In the genomic region with DNA sequence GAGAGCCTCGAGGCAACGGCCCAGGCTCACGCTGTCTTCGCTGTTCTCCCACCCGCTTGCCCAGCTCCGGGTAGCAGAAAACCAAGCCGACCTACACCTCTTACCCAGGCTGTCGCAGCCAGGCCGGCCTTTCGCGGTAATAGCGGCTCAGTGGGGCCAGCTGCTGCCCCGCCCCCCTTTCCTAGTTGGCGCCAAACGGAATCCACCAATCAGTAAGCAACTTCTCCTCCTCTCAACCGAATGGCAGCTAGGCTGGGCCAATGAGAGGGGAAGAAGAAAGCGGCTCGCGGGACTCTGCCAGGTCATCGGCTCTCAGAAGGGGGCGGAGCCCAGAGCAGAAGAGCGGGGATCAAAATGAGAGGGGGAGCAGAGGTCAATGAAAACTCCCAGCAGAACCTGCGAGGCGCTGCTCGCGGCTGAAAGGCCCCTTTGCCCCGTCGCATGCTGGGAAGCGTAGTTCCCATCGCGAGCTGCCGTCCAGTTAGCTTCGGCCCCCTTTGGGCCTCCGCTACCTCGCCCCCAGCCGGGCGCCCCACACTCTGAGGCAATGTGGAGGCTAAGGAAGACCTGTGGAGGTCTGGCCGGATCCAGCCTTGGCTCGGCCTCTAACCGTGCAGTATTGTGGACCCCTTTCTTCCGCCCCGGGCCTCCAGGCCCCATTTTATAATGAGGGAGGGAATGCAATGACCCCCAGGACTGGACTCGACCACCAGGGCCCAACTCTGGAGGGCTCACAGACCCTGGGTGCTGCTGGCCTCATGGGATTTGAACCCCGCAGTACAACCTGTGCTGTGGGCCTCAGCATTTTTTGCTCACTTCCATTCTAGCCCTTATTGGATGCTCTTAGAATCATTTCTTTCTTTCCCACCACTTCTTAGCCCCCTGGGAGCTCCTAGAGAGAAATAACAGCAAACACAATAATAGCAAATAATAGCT, we compare ENCODE assay signal across 8 cellular contexts. TPM values are rescaled to one million over a fixed set of nuclear protein-coding genes. Genes with fewer than 3 reads are reported as not detected.
A peak's percentile ranks its signal among the peaks of the same experiment; 100 is the strongest.
DNase-seq lines count a peak whose midpoint lies in the region; ATAC-seq and TF ChIP-seq lines count a peak whose summit lies in the region.

Gene CDC25A (minus strand): TSS at position 152 of the 936 bp plus-strand sequence. CDS start 470 bp downstream, outside the sequence.

- DNase-seq in GM04503 (ENCODE audit: low read depth) = peak; percentile 89
- DNase-seq in HFFc6 = peak; percentile 99
- DNase-seq in NB4 (ENCODE audit: low read depth) = peak; percentile 99
- DNase-seq in SK-N-MC (ENCODE audit: low read depth, low spot score) = peak; percentile 75
- DNase-seq in activated naive CD4-positive, alpha-beta T cell treated with anti-CD3 and anti-CD28 coated beads, Interleukin-2, amount 10 ng/mL, durations not matched to agents 7 days and 5 days = peak; percentile 98
- DNase-seq in superior temporal gyrus (ENCODE audit: extremely low spot score) = peak; percentile 98

- WGBS in gastroesophageal sphincter (ENCODE audit: low coverage in 1 of 2), 2 donors = 50 to 51% methylated on average over 2 of the region's 44 CpGs

- H3K9me3 ChIP-seq in SK-N-MC (ENCODE audit: low read depth, low read length) (no peaks in the 10 kb centered on the region), gastroesophageal sphincter (no peaks in the 10 kb centered on the region), neutrophil (no peaks in the 10 kb centered on the region)

- H3K4me3 ChIP-seq in NB4 (ENCODE audit: low read depth, low read length) (peak within 1 kb of the TSS; percentile 100), SK-N-MC (peak within 1 kb of the TSS; percentile 87), gastroesophageal sphincter (peak within 1 kb of the TSS; percentile 48 to 82), neutrophil (ENCODE audit: low read depth in 1 of 2, low read length in 1 of 2) (peak within 1 kb of the TSS; percentile 67 to 93)

- CTCF ChIA-PET in activated naive CD4-positive, alpha-beta T cell treated with anti-CD3 and anti-CD28 coated beads, Interleukin-2, amount 10 ng/mL, durations not matched to agents 7 days and 5 days (lab: Charles Lee) = interaction anchor here (0.8 to 1.2 kb wide), 2 partner anchors 52 to 248 kb away, joined by 4 to 5 read pairs; partner anchors contain the start of gene ZNF589

- H3K4me3 Mint-ChIP-seq in HFFc6 = peak within 1 kb of the TSS; percentile 95
- peak within 1 kb of the TSS; percentile 81 for H3K4me3 Mint-ChIP-seq in activated naive CD4-positive, alpha-beta T cell treated with anti-CD3 and anti-CD28 coated beads, Interleukin-2, amount 10 ng/mL, durations not matched to agents 7 days and 5 days

- peak within 1 kb of the TSS; percentile 84 for H3K9ac ChIP-seq in SK-N-MC (ENCODE audit: insufficient read length)

- ATAC-seq in gastroesophageal sphincter = peak; percentile 99

- H3K27ac ChIP-seq in SK-N-MC (no peak within 1 kb of the TSS), gastroesophageal sphincter (peak within 1 kb of the TSS in 3 of 4 donors; percentile 65 to 81 (median 75)), neutrophil (peak within 1 kb of the TSS; percentile 50)

- no peaks in the 10 kb centered on the region for H3K9me3 Mint-ChIP-seq in HFFc6
- no peaks in the 10 kb centered on the region for H3K9me3 Mint-ChIP-seq in activated naive CD4-positive, alpha-beta T cell treated with anti-CD3 and anti-CD28 coated beads, Interleukin-2, amount 10 ng/mL, durations not matched to agents 7 days and 5 days

- H3K36me3 ChIP-seq in SK-N-MC (ENCODE audit: insufficient read depth, low read length) (peaks cover 30% of the 10 kb centered on the region), gastroesophageal sphincter (no peaks in the 10 kb centered on the region), neutrophil (peaks cover 1% of the 10 kb centered on the region)

- peak within 1 kb of the TSS; percentile 86 for H3K27ac Mint-ChIP-seq in HFFc6
- peak within 1 kb of the TSS; percentile 75 for H3K27ac Mint-ChIP-seq in activated naive CD4-positive, alpha-beta T cell treated with anti-CD3 and anti-CD28 coated beads, Interleukin-2, amount 10 ng/mL, durations not matched to agents 7 days and 5 days

- peaks cover 11% of the 10 kb centered on the region; the same call in 1 of the 2 replicates for H3K36me3 Mint-ChIP-seq in HFFc6 (ENCODE audit: low read depth)
- H3K36me3 Mint-ChIP-seq in activated naive CD4-positive, alpha-beta T cell treated with anti-CD3 and anti-CD28 coated beads, Interleukin-2, amount 10 ng/mL, durations not matched to agents 7 days and 5 days = peaks cover 34% of the 10 kb centered on the region

- no peak for TF ChIP-seq EP300 in gastroesophageal sphincter (IDR thresholded peaks at IDR 0.05)

- TF ChIP-seq CTCF in HFFc6 (IDR thresholded peaks at IDR 0.05) = no peak
- no peak for TF ChIP-seq CTCF in NB4 (IDR thresholded peaks at IDR 0.05; ENCODE audit: low read depth, low read length)
- TF ChIP-seq CTCF in gastroesophageal sphincter (IDR thresholded peaks at IDR 0.05) = no peak
- TF ChIP-seq CTCF in neutrophil (IDR thresholded peaks at IDR 0.05) = peak; percentile 48

- H3K4me1 Mint-ChIP-seq in HFFc6 (ENCODE audit: low read depth) = peaks cover 24% of the 10 kb centered on the region
- H3K4me1 Mint-ChIP-seq in activated naive CD4-positive, alpha-beta T cell treated with anti-CD3 and anti-CD28 coated beads, Interleukin-2, amount 10 ng/mL, durations not matched to agents 7 days and 5 days = peaks cover 36% of the 10 kb centered on the region

- peaks cover 0 to 20% (median 11%) of the 10 kb centered on the region in 3 donors for H3K4me1 ChIP-seq in gastroesophageal sphincter
- H3K4me1 ChIP-seq in neutrophil (ENCODE audit: control insufficient read depth in 1 of 2, insufficient read depth in 1 of 2, low read depth in 1 of 2, low read length in 1 of 2) = peaks cover 16 to 22% of the 10 kb centered on the region in 2 experiments

- H3K27me3 ChIP-seq in gastroesophageal sphincter = no peaks in the 10 kb centered on the region
- peaks cover 6% of the 10 kb centered on the region for H3K27me3 ChIP-seq in neutrophil

- TF ChIP-seq POLR2A in NB4 (IDR thresholded peaks at IDR 0.05; ENCODE audit: extremely low read depth, insufficient read length) = peak; percentile 80
- no peak for TF ChIP-seq POLR2A in gastroesophageal sphincter (IDR thresholded peaks at IDR 0.05)

- no peaks in the 10 kb centered on the region for H3K27me3 Mint-ChIP-seq in HFFc6 (ENCODE audit: insufficient read depth)
- H3K27me3 Mint-ChIP-seq in activated naive CD4-positive, alpha-beta T cell treated with anti-CD3 and anti-CD28 coated beads, Interleukin-2, amount 10 ng/mL, durations not matched to agents 7 days and 5 days = peaks cover 6% of the 10 kb centered on the region

RNA-seq across cellular contexts. Expression of gene CDC25A, which starts in this region (rescaled TPM):
- total RNA-seq in HFFc6 (2021; fragmentation: NEBNext Ultra II Directional; extraction: Animal tissue kit (Norgen Biotek cat#: 25700)) = 10 to 100 TPM in 3 of 6 experiments, 1 to 10 TPM in 3; 5.4 to 12.4 (median 10.0) TPM
- 1 to 10 TPM in 1 of 4 donors, under 1 TPM in 1, not detected in 2; 0.40 to 1.7 TPM for total RNA-seq in gastroesophageal sphincter
